ENCODE assay signal across 26 cellular contexts in the genomic region with DNA sequence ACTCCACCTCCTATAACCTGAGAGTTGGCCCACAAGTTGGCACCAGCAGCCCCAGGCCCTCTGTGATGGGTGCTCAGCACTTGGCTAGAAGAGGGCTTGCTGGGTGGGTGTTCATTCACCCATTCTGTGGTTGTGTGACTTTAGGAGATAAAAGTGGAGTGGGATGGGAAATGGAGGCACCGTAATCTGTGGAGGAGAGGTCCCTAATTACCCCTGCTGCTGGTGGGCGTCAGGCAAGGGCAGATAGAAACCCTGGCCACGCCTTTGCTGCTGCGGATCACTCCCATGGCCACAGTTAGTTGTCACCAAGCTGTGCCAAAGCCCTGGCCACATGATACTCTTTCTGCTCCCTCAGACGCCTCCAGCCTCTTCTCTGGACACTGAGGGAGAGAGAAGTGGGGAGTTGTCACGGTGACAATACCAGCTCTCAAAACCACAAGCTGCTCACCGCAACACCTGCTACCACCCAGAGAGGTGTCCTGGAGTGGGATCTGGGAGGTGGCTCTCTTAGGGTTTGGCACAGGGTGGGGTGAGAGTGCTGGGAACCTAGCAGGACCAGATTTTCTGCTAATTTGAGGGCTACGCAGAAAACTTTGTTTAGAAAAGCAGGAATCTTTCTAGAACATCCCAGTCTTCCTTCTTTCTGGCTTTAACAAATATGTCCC. TPM values are rescaled to one million over a fixed set of nuclear protein-coding genes. Genes with fewer than 3 reads are reported as not detected.
"Had no signal": no experiment of that assay in that cellular context is flagged by ENCODE, and none has a peak within 500 bp of the region (broad histone marks: within the 10 kb centered on the region; RNA-seq: fewer than 3 reads in every experiment).

No MANE protein-coding gene starts in this region.

- H3K9me3 ChIP-seq: body of pancreas, gastroesophageal sphincter, heart right ventricle, lower lobe of right lung, prostate gland, tibial artery, uterus had no signal

- DNase-seq: activated CD4-positive, alpha-beta T cell treated with anti-CD3 and anti-CD28 coated beads for 1 hour; activated CD4-positive, alpha-beta T cell treated with anti-CD3 and anti-CD28 coated beads, Interleukin-2, amount 50 U/mL, for 48 hours; activated gamma-delta T cell; activated T-cell treated with anti-CD3 and anti-CD28 coated beads, Interleukin-2, amount 50 U/mL, for 1 hour; amygdala; body of pancreas; caudate nucleus; heart right ventricle; left colon; lower lobe of right lung; nephron progenitor cell; right cardiac atrium; stimulated activated CD4-positive, alpha-beta T cell treated with anti-CD3 and anti-CD28 coated beads, Interleukin-15, amount 100 ng/mL, for 24 hours; stimulated activated CD4-positive, alpha-beta T cell treated with anti-CD3 and anti-CD28 coated beads, Interleukin-4, amount 100 ng/mL, for 24 hours; stimulated activated naive CD4-positive, alpha-beta T cell; tibial artery; uterus had no signal

- H3K4me3 ChIP-seq: body of pancreas, gastroesophageal sphincter, heart right ventricle, lower lobe of right lung, prostate gland, skin epidermis, tibial artery, uterus had no signal

- H3K36me3 ChIP-seq: gastroesophageal sphincter, heart right ventricle, lower lobe of right lung, prostate gland, tibial artery, uterus had no signal

- ATAC-seq: body of pancreas, gastroesophageal sphincter, heart right ventricle, left colon, lower lobe of right lung, right cardiac atrium had no signal

- H3K27ac ChIP-seq: body of pancreas, gastroesophageal sphincter, heart right ventricle, lower lobe of right lung, prostate gland, skin epidermis, tibial artery, uterus, VCaP had no signal

- FAIRE-seq: colon, islet of Langerhans had no signal

- H3K4me1 ChIP-seq: prostate gland had no signal

RNA-seq across cellular contexts. Expression of a gene that starts 12.0 kb away (rescaled TPM):
- total RNA-seq: body of pancreas, gastroesophageal sphincter, heart right ventricle, left colon, lower lobe of right lung, mesothelial cell of epicardium, omental fat pad, prostate gland, right cardiac atrium, subcutaneous adipose tissue, uterus had no signal
- polyA plus RNA-seq: heart right ventricle, right cardiac atrium had no signal
